Comparison of ENCODE assay signal across 10 cellular contexts in genomic region chr3:182241777-182242556, GRCh38.
A peak's percentile ranks its signal among the peaks of the same experiment; 100 is the strongest.
DNase-seq lines count a peak whose midpoint lies in the region; ATAC-seq and TF ChIP-seq lines count a peak whose summit lies in the region.
"Had no signal": no experiment of that assay in that cellular context is flagged by ENCODE, and none has a peak within 500 bp of the region (broad histone marks: within the 10 kb centered on the region; RNA-seq: fewer than 3 reads in every experiment).

No MANE protein-coding gene starts in this region.

- H3K27me3 ChIP-seq in esophagus squamous epithelium, result no peaks in the 10 kb centered on the region

- H3K4me3 ChIP-seq in esophagus squamous epithelium (no peak overlapping the region), mesodermal cell (ENCODE audit: extremely low read depth, insufficient read depth, low read length, poor library complexity, severe bottlenecking) (no peak overlapping the region)

- H3K9me3 ChIP-seq in esophagus squamous epithelium, result no peaks in the 10 kb centered on the region
- H3K9me3 ChIP-seq in mesodermal cell (ENCODE audit: control insufficient read depth, low read length), result no peaks in the 10 kb centered on the region

- DNase-seq in SHP77 (lab: John Stamatoyannopoulos, UW), result peak; percentile 46 to 71
- DNase-seq in esophagus squamous epithelium (lab: John Stamatoyannopoulos, UW), result no peak
- peak in 43 of 49 donors; percentile 13 to 87 (median 62) for DNase-seq in substantia nigra (lab: John Stamatoyannopoulos, UW)
- DNase-seq in activated CD4-positive, CD25-positive, alpha-beta regulatory T cell (lab: John Stamatoyannopoulos, UW), result no peak
- DNase-seq: activated CD8-positive, alpha-beta T cell treated with anti-CD3 and anti-CD28 coated beads for 36 hours; naive B cell had no signal

- H3K36me3 ChIP-seq in esophagus squamous epithelium (no peaks in the 10 kb centered on the region), mesodermal cell (ENCODE audit: control insufficient read depth, insufficient read depth, low read length) (no peaks in the 10 kb centered on the region)

- H3K27ac ChIP-seq in esophagus squamous epithelium (peak overlapping the region in 3 of 4 donors; percentile 41 to 74 (median 63)), mesodermal cell (ENCODE audit: low read depth, low read length, severe bottlenecking) (peak overlapping the region; percentile 96), substantia nigra (ENCODE audit: low read depth, low read length, poor library complexity, severe bottlenecking) (peak overlapping the region; percentile 87)

- ATAC-seq in HG02763 (IDR thresholded peaks at IDR 0.05; ENCODE audit: unreplicated experiment) (no peak), HG02588 (IDR thresholded peaks at IDR 0.05; ENCODE audit: unreplicated experiment) (no peak), HG02610 (IDR thresholded peaks at IDR 0.05; ENCODE audit: unreplicated experiment) (no peak)
- ATAC-seq: activated CD8-positive, alpha-beta T cell treated with anti-CD3 and anti-CD28 coated beads for 36 hours had no signal

- 64 to 76% methylated on average over 14 of the region's 15 CpGs for WGBS in esophagus squamous epithelium, 2 donors
- 72 to 83% methylated on average over 10 to 12 of the region's 15 CpGs for WGBS in mesodermal cell (ENCODE audit: insufficient coverage in 2 of 2), 2 experiments

- peaks cover 0 to 8% (median 0%) of the 10 kb centered on the region in 3 donors for H3K4me1 ChIP-seq in esophagus squamous epithelium
- H3K4me1 ChIP-seq in mesodermal cell (ENCODE audit: control insufficient read depth, insufficient read depth, low read length, poor library complexity, severe bottlenecking), result peaks cover 5% of the 10 kb centered on the region

- intact Hi-C loops in esophagus squamous epithelium (cut with DNase I), result no loop called here

- no peak for TF ChIP-seq CTCF in esophagus squamous epithelium (IDR thresholded peaks at IDR 0.05)

- TF ChIP-seq POLR2A in esophagus squamous epithelium (IDR thresholded peaks at IDR 0.05), result no peak

Comparison
In these comparisons a context has a peak if more than half of its experiments do, and no peak if none do; other contexts are left out.
1. DNase-seq: peak in SHP77 (2 of 2) and substantia nigra (43 of 49); none in esophagus squamous epithelium (single experiment) and activated CD4-positive, CD25-positive, alpha-beta regulatory T cell (0 of 4).
2. Peak in every context shown above with its lines, with median percentiles within 50 percentile points of each other: H3K27ac ChIP-seq.